1 cellular context compared by ENCODE assay signal in genomic region chr12:55973598-55974307, GRCh38.
TF ChIP-seq lines count a peak whose summit lies in the region.

Gene RAB5B, plus strand, starts transcription at chr12:55974078. Its CDS starts 12,883 bp downstream, at chr12:55986961.

TF ChIP-seq in H1, 55 proteins besides CTCF, POLR2A, EP300 and RAD21 (continued from another document):
- peak; percentile 6 for TF ChIP-seq USF2 (IDR thresholded peaks at IDR 0.05; ENCODE audit: low read length)
- peak; percentile 98 for TF ChIP-seq SP4 (IDR thresholded peaks at IDR 0.05; ENCODE audit: low read length)
- TF ChIP-seq YY1 (IDR thresholded peaks at IDR 0.05; ENCODE audit: low read depth, low read length), result peak; percentile 63; the same call in 1 of the 2 replicates
- TF ChIP-seq GTF2F1 (IDR thresholded peaks at IDR 0.05; ENCODE audit: borderline replicate concordance, low read depth, low read length), result 0 out of 2 replicates have a peak, but pooled peaks have one; percentile 45
- TF ChIP-seq SIRT6 (IDR thresholded peaks at IDR 0.05; ENCODE audit: low read length), result no peak
- no peak for TF ChIP-seq NANOG (IDR thresholded peaks at IDR 0.05; ENCODE audit: insufficient read depth, low read depth, low read length, poor library complexity, severe bottlenecking)
- no peak for TF ChIP-seq CHD1 (IDR thresholded peaks at IDR 0.05; ENCODE audit: low read depth, low read length)
- peak; percentile 82 for TF ChIP-seq KDM4A (IDR thresholded peaks at IDR 0.05; ENCODE audit: low read depth, low read length, severe bottlenecking)
- no peak for TF ChIP-seq FOSL1 (IDR thresholded peaks at IDR 0.05; ENCODE audit: insufficient read depth, low read depth, low read length)
- TF ChIP-seq ATF3 (IDR thresholded peaks at IDR 0.05; ENCODE audit: insufficient read depth, low read depth, low read length), result no peak
- TF ChIP-seq E2F6 (IDR thresholded peaks at IDR 0.05), result peak; percentile 41; the same call in 1 of the 2 replicates
- peak; percentile 70 for TF ChIP-seq SAP30 (IDR thresholded peaks at IDR 0.05; ENCODE audit: insufficient read depth, insufficient replicate concordance, low read length)
- no peak for TF ChIP-seq SUZ12 (IDR thresholded peaks at IDR 0.05; ENCODE audit: low read length)
- TF ChIP-seq TCF12 (IDR thresholded peaks at IDR 0.05; ENCODE audit: low read depth, low read length), result no peak
- TF ChIP-seq TAF7 (optimal IDR thresholded peaks at IDR 0.05; ENCODE audit: borderline replicate concordance, low read depth, low read length), result peak; percentile 96
- TF ChIP-seq POLR2AphosphoS5 (IDR thresholded peaks at IDR 0.05; ENCODE audit: low read depth, low read length), result peak; percentile 89
- peak; percentile 92 for TF ChIP-seq PHF8 (conservative IDR thresholded peaks at IDR 0.05; ENCODE audit: low read depth, low read length)
- TF ChIP-seq RXRA (IDR thresholded peaks at IDR 0.05; ENCODE audit: insufficient read depth, low read depth, low read length), result no peak
- peak; percentile 93 for TF ChIP-seq CREB1 (IDR thresholded peaks at IDR 0.05)
- TF ChIP-seq NRF1 (IDR thresholded peaks at IDR 0.05; ENCODE audit: low read depth, low read length), result no peak
- TF ChIP-seq SIX5 (IDR thresholded peaks at IDR 0.05; ENCODE audit: low read depth, low read length), result no peak
- TF ChIP-seq CHD7 (IDR thresholded peaks at IDR 0.05; ENCODE audit: insufficient replicate concordance, low read length), result no peak
- no peak for TF ChIP-seq MAFK (IDR thresholded peaks at IDR 0.05; ENCODE audit: low read depth, low read length)
- no peak; the same call in 1 of the 2 replicates for TF ChIP-seq BRCA1 (IDR thresholded peaks at IDR 0.05; ENCODE audit: low read depth, low read length)
- TF ChIP-seq RNF2 (IDR thresholded peaks at IDR 0.05; ENCODE audit: borderline replicate concordance, low read depth, low read length, missing control alignments, poor library complexity, severe bottlenecking), result no peak
- TF ChIP-seq HDAC6 (IDR thresholded peaks at IDR 0.05; ENCODE audit: low read depth, low read length), result no peak
- TF ChIP-seq GABPA (IDR thresholded peaks at IDR 0.05; ENCODE audit: borderline replicate concordance, insufficient read depth, low read length), result peak; percentile 64; the same call in 1 of the 2 replicates
- no peak for TF ChIP-seq KDM5A (IDR thresholded peaks at IDR 0.05; ENCODE audit: low read length)
- no peak; the same call in none of the 2 replicates for TF ChIP-seq MAX (IDR thresholded peaks at IDR 0.05)
- no peak for TF ChIP-seq EGR1 (IDR thresholded peaks at IDR 0.05; ENCODE audit: borderline replicate concordance, low read depth, low read length)
- no peak for TF ChIP-seq CEBPB (IDR thresholded peaks at IDR 0.05; ENCODE audit: low read depth, low read length)
- TF ChIP-seq SRF (IDR thresholded peaks at IDR 0.05; ENCODE audit: low read depth, low read length), result no peak
- TF ChIP-seq EZH2 (IDR thresholded peaks at IDR 0.05; ENCODE audit: low read depth, low read length, severe bottlenecking), result no peak
- peak; percentile 94 for TF ChIP-seq TBP (IDR thresholded peaks at IDR 0.05; ENCODE audit: low read depth, low read length)
- TF ChIP-seq HDAC2 (IDR thresholded peaks at IDR 0.05; ENCODE audit: borderline replicate concordance in 1 of 2, low read depth in 2 of 2, low read length in 2 of 2), result peak in 1 of 2 experiments; percentile 92; a peak in 2 of 4 replicates
- no peak for TF ChIP-seq RBBP5 (IDR thresholded peaks at IDR 0.05; ENCODE audit: borderline replicate concordance, low read depth, low read length)
- no peak for TF ChIP-seq CTBP2 (IDR thresholded peaks at IDR 0.05; ENCODE audit: borderline replicate concordance, insufficient read depth, insufficient read length, low read length)
- TF ChIP-seq JUND (IDR thresholded peaks at IDR 0.05; ENCODE audit: low read length), result no peak; the same call in 1 of the 2 replicates
- no peak for TF ChIP-seq ASH2L (IDR thresholded peaks at IDR 0.05; ENCODE audit: low read length)
- no peak for TF ChIP-seq JUN (IDR thresholded peaks at IDR 0.05; ENCODE audit: low read depth, low read length)
- peak; percentile 64 for TF ChIP-seq ATF2 (IDR thresholded peaks at IDR 0.05; ENCODE audit: low read length)
- TF ChIP-seq SIN3A (conservative IDR thresholded peaks at IDR 0.05 in 1 of 2, IDR thresholded peaks at IDR 0.05 in 1 of 2; ENCODE audit: low read depth in 1 of 2, low read length in 2 of 2), result peak; percentile 97
- peak; percentile 98 for TF ChIP-seq TAF1 (IDR thresholded peaks at IDR 0.05; ENCODE audit: low read depth, low read length)
